In genomic region chr1:9321480-9321849, GRCh38 we compare ENCODE assay signal across 11 cellular contexts. TPM values are rescaled to one million over a fixed set of nuclear protein-coding genes. Genes with fewer than 3 reads are reported as not detected.
A peak's percentile ranks its signal among the peaks of the same experiment; 100 is the strongest.
DNase-seq lines count a peak whose midpoint lies in the region; ATAC-seq and TF ChIP-seq lines count a peak whose summit lies in the region.
"Had no signal": no experiment of that assay in that cellular context is flagged by ENCODE, and none has a peak within 500 bp of the region (broad histone marks: within the 10 kb centered on the region; RNA-seq: fewer than 3 reads in every experiment).

No MANE protein-coding gene starts in this region.

- H3K79me1 ChIP-seq in H9 (ENCODE audit: insufficient read depth, low read depth, low read length, poor library complexity, severe bottlenecking) = no peaks in the 10 kb centered on the region

- no peak overlapping the region for H2BK20ac ChIP-seq in H9 (ENCODE audit: low read depth, low read length, poor library complexity, severe bottlenecking)

- no peaks in the 10 kb centered on the region for H3K23me2 ChIP-seq in H9 (ENCODE audit: insufficient read length, low read depth, low read length, poor library complexity, severe bottlenecking)

- no peak overlapping the region for H2BK120ac ChIP-seq in H9 (ENCODE audit: low read depth, low read length, poor library complexity, severe bottlenecking)

- H2BK5ac ChIP-seq in H9 (ENCODE audit: insufficient read length, low read length) = no peak overlapping the region

- no peak overlapping the region for H3T11ph ChIP-seq in H9 (ENCODE audit: low read length)

- H4K20me1 ChIP-seq in H9 (ENCODE audit: control insufficient read depth, insufficient read depth, insufficient read length) = no peaks in the 10 kb centered on the region

- H2AK5ac ChIP-seq in H9 (ENCODE audit: insufficient read length, low read length) = peak overlapping the region; percentile 58

- H3K4me1 Mint-ChIP-seq in H9 = peaks cover 46 to 59% of the 10 kb centered on the region in 2 experiments
- peaks cover 30% of the 10 kb centered on the region for H3K4me1 Mint-ChIP-seq in WTC11

- no peak overlapping the region for H3K23ac ChIP-seq in H9 (ENCODE audit: insufficient read length, low read depth, low read length)

- no peak overlapping the region for H4K8ac ChIP-seq in H9 (replicated peaks; ENCODE audit: insufficient read length, low read depth, low read length)

- WGBS in H9 (ENCODE audit: extremely low coverage, insufficient read length, low lambda C conversion rate) = no CpG with 5 or more reads among the region's 11 CpGs

- H3K27ac ChIP-seq in H9 (ENCODE audit: insufficient read length, low read depth, low read length) = no peak overlapping the region
- H3K27ac ChIP-seq: SK-N-MC had no signal

- H3K27ac Mint-ChIP-seq in H9 (peak overlapping the region in 2 of 3 experiments; percentile 78 to 87; a peak in 2 of 7 replicates), WTC11 (peak overlapping the region; percentile 94)

- no peak overlapping the region; the same call in 1 of the 2 replicates for H3K14ac ChIP-seq in H9 (ENCODE audit: insufficient read depth, low read length)

- no peak overlapping the region for H3K4me2 ChIP-seq in H9 (ENCODE audit: insufficient read depth, insufficient read length, low read length)

- POLR2A ChIA-PET in WTC11 (lab: Charles Lee) = interaction anchor here (1.6 kb wide), 1 partner anchor 19 kb away, joined by 3 read pairs; no protein-coding TSS in a partner anchor

- ATAC-seq in WTC11 (no peak), HG02840 (IDR thresholded peaks at IDR 0.05; ENCODE audit: low FRiP score, unreplicated experiment) (no peak), HG02610 (IDR thresholded peaks at IDR 0.05; ENCODE audit: unreplicated experiment) (no peak)

- H3K9ac ChIP-seq in H9 (ENCODE audit: extremely low read depth, insufficient read length, low read length) = no peak overlapping the region

- H2BK15ac ChIP-seq in H9 (ENCODE audit: low read depth, low read length) = no peak overlapping the region

- TF ChIP-seq CTCF in H9 (conservative IDR thresholded peaks at IDR 0.05) (no peak), WTC11 (IDR thresholded peaks at IDR 0.05) (no peak), fibroblast of pulmonary artery (IDR thresholded peaks at IDR 0.05; ENCODE audit: low read length, missing control alignments) (no peak)

- peak overlapping the region; percentile 19 for H4K91ac ChIP-seq in H9 (ENCODE audit: insufficient read length, low read depth, low read length)

- H3K27me3 ChIP-seq in H9 (ENCODE audit: insufficient read depth, low read length) = no peaks in the 10 kb centered on the region

- no peak overlapping the region for H4K5ac ChIP-seq in H9 (ENCODE audit: insufficient read length, low read depth, low read length)

- H2AFZ ChIP-seq in H9 (ENCODE audit: low read length) = no peak overlapping the region

- CTCF ChIA-PET in WTC11 (lab: Charles Lee) = interaction anchor here (0.7 to 2.9 kb wide), 7 partner anchors 33 to 317 kb away, joined by 3 to 27 read pairs (median 3); no protein-coding TSS in a partner anchor

- no peak overlapping the region; a peak in 1 of 5 replicates for H3K4me3 Mint-ChIP-seq in H9
- no peak overlapping the region for H3K4me3 Mint-ChIP-seq in WTC11
- H3K4me3 Mint-ChIP-seq: naive B cell had no signal

- H3K4ac ChIP-seq in H9 (ENCODE audit: low read depth, low read length) = no peak overlapping the region

- H3K27me3 Mint-ChIP-seq in H9 (ENCODE audit: low read depth) = no peaks in the 10 kb centered on the region; the same call in none of the 2 replicates
- no peaks in the 10 kb centered on the region for H3K27me3 Mint-ChIP-seq in WTC11 (ENCODE audit: low read depth)
- H3K27me3 Mint-ChIP-seq: naive B cell had no signal

- no peaks in the 10 kb centered on the region for H3K9me3 ChIP-seq in H9 (ENCODE audit: control insufficient read depth, low read depth, low read length)

- no peak overlapping the region for H3K18ac ChIP-seq in H9 (ENCODE audit: insufficient read length, low read depth, low read length)

- H2BK12ac ChIP-seq in H9 (ENCODE audit: insufficient read length, low read depth, low read length) = no peak overlapping the region

- no peak overlapping the region for H3K56ac ChIP-seq in H9 (ENCODE audit: insufficient read length, low read depth, low read length)

- H3K4me3 ChIP-seq in fibroblast of pulmonary artery (replicated peaks; ENCODE audit: low read depth, low read length) (no peak overlapping the region), skeletal muscle cell (ENCODE audit: low read depth, low read length) (no peak overlapping the region)
- H3K4me3 ChIP-seq: SK-N-MC had no signal

- DNase-seq in H9 = no peak
- DNase-seq in WTC11 (ENCODE audit: low spot score) = no peak
- DNase-seq in fibroblast of pulmonary artery (ENCODE audit: low read depth) = peak; percentile 77
- DNase-seq in skeletal muscle cell (ENCODE audit: low read depth) = peak; percentile 56
- no peak for DNase-seq in activated CD4-positive, alpha-beta T cell treated with anti-CD3 and anti-CD28 coated beads for 48 hours
- DNase-seq in middle frontal gyrus (ENCODE audit: extremely low spot score, low spot score) = no peak
- DNase-seq: naive B cell, NCI-H2081 treated with DMSO at 0.1 percent for 48 hours had no signal

- no peaks in the 10 kb centered on the region for H3K9me3 Mint-ChIP-seq in H9
- no peaks in the 10 kb centered on the region for H3K9me3 Mint-ChIP-seq in WTC11
- H3K9me3 Mint-ChIP-seq: naive B cell had no signal

- H3K79me2 ChIP-seq in H9 (ENCODE audit: insufficient read depth, low read length) = no peaks in the 10 kb centered on the region

- H3K36me3 Mint-ChIP-seq in H9 (ENCODE audit: insufficient read depth in 1 of 3, low read depth in 3 of 3) (peaks cover 0 to 1% (median 0%) of the 10 kb centered on the region in 3 experiments; a peak in 1 of 7 replicates), WTC11 (no peaks in the 10 kb centered on the region)
- H3K36me3 Mint-ChIP-seq: naive B cell had no signal

- H3K4me1 ChIP-seq in H9 (ENCODE audit: insufficient read depth, low read length) = peaks cover 10% of the 10 kb centered on the region; the same call in 1 of the 2 replicates

TF ChIP-seq in WTC11, 78 proteins besides CTCF, POLR2A, EP300 and RAD21:
- no peak for TF ChIP-seq ZNF396 (CRISPR knock-in tag; IDR thresholded peaks at IDR 0.05; ENCODE audit: borderline replicate concordance)
- no peak for TF ChIP-seq RORB (CRISPR knock-in tag; IDR thresholded peaks at IDR 0.05)
- TF ChIP-seq IRF1 (CRISPR knock-in tag; IDR thresholded peaks at IDR 0.05) = no peak
- TF ChIP-seq NR3C1 (CRISPR knock-in tag; conservative IDR thresholded peaks at IDR 0.05; ENCODE audit: low read depth) = no peak

RNA-seq across cellular contexts. Expression of gene SPSB1, which starts 28.8 kb away (rescaled TPM):
- total RNA-seq in H9 (2021) (2.7 and 2.9 TPM in 2 replicates), WTC11 (2021) (4.3 to 5.5 TPM (median 4.6 TPM) in 3 replicates)

Comparison
In these comparisons a context has a peak if more than half of its experiments do, and no peak if none do; other contexts are left out.
1. DNase-seq: peak in fibroblast of pulmonary artery (single experiment) and skeletal muscle cell (single experiment); none in H9 (single experiment), WTC11 (single experiment), activated CD4-positive, alpha-beta T cell treated with anti-CD3 and anti-CD28 coated beads for 48 hours (single experiment) and middle frontal gyrus (single experiment).